In genomic region chr19:32809754-32810153, GRCh38 we compare ENCODE assay signal across 18 cellular contexts. TPM values are rescaled to one million over a fixed set of nuclear protein-coding genes. Genes with fewer than 3 reads are reported as not detected.
"Had no signal": no experiment of that assay in that cellular context is flagged by ENCODE, and none has a peak within 500 bp of the region (broad histone marks: within the 10 kb centered on the region; RNA-seq: fewer than 3 reads in every experiment).

No MANE protein-coding gene starts in this region.

- H3K27ac Mint-ChIP-seq: activated CD8-positive, alpha-beta T cell treated with anti-CD3 and anti-CD28 coated beads for 36 hours; activated naive CD8-positive, alpha-beta T cell treated with anti-CD3 and anti-CD28 coated beads for 36 hours; immature natural killer cell; mesothelial cell of epicardium had no signal

- H3K36me3 Mint-ChIP-seq: activated naive CD8-positive, alpha-beta T cell treated with anti-CD3 and anti-CD28 coated beads for 36 hours; brain; immature natural killer cell; mesothelial cell of epicardium; type B pancreatic cell had no signal

- H3K36me3 ChIP-seq: gastrocnemius medialis, heart left ventricle, lower lobe of right lung, right lobe of liver had no signal

- H3K4me1 ChIP-seq: gastrocnemius medialis, heart left ventricle, lower lobe of right lung, right lobe of liver had no signal

- H3K4me3 ChIP-seq: gastrocnemius medialis, heart left ventricle, lower lobe of right lung, right lobe of liver had no signal

- H3K4me3 Mint-ChIP-seq: activated CD8-positive, alpha-beta T cell treated with anti-CD3 and anti-CD28 coated beads for 36 hours; activated naive CD8-positive, alpha-beta T cell treated with anti-CD3 and anti-CD28 coated beads for 36 hours; brain; immature natural killer cell; mesothelial cell of epicardium; neural crest cell; type B pancreatic cell had no signal

- H3K9me3 ChIP-seq: gastrocnemius medialis, heart left ventricle, lower lobe of right lung, right lobe of liver had no signal

- DNase-seq: activated CD4-positive, alpha-beta T cell treated with anti-CD3 and anti-CD28 coated beads for 1 hour; activated CD8-positive, alpha-beta T cell treated with anti-CD3 and anti-CD28 coated beads for 36 hours; activated gamma-delta T cell; activated naive CD8-positive, alpha-beta T cell treated with anti-CD3 and anti-CD28 coated beads for 36 hours; activated T-cell treated with anti-CD3 and anti-CD28 coated beads, Interleukin-2, amount 50 U/mL, for 4 hours; effector CD8-positive, alpha-beta T cell; gastrocnemius medialis; immature natural killer cell; left colon; lower lobe of right lung; right lobe of liver; stimulated activated naive CD8-positive, alpha-beta T cell treated with anti-CD3 and anti-CD28 coated beads, Interleukin-15, amount 100 ng/mL, for 72 hours had no signal

- H3K4me1 Mint-ChIP-seq: immature natural killer cell had no signal

- H3K27me3 Mint-ChIP-seq: activated CD8-positive, alpha-beta T cell treated with anti-CD3 and anti-CD28 coated beads for 36 hours; activated naive CD8-positive, alpha-beta T cell treated with anti-CD3 and anti-CD28 coated beads for 36 hours; type B pancreatic cell had no signal

- H3K27me3 ChIP-seq: right lobe of liver had no signal

- H3K27ac ChIP-seq: gastrocnemius medialis, heart left ventricle, lower lobe of right lung, right lobe of liver had no signal

- ATAC-seq: gastrocnemius medialis had no signal

- H3K9me3 Mint-ChIP-seq: activated CD8-positive, alpha-beta T cell treated with anti-CD3 and anti-CD28 coated beads for 36 hours; activated naive CD8-positive, alpha-beta T cell treated with anti-CD3 and anti-CD28 coated beads for 36 hours; activated T-cell treated with anti-CD3 and anti-CD28 coated beads, Interleukin-2, amount 50 U/mL, for 4 hours; brain; immature natural killer cell; mesothelial cell of epicardium; neural crest cell; stimulated activated naive CD8-positive, alpha-beta T cell treated with anti-CD3 and anti-CD28 coated beads, Interleukin-15, amount 100 ng/mL, for 72 hours; type B pancreatic cell had no signal

RNA-seq across cellular contexts. Expression of gene SLC7A9, which starts 59.8 kb away (rescaled TPM):
- total RNA-seq: activated CD8-positive, alpha-beta T cell treated with anti-CD3 and anti-CD28 coated beads for 36 hours; activated naive CD8-positive, alpha-beta T cell treated with anti-CD3 and anti-CD28 coated beads for 36 hours; activated T-cell treated with anti-CD3 and anti-CD28 coated beads, Interleukin-2, amount 50 U/mL, for 4 hours; heart left ventricle; pulmonary artery endothelial cell had no signal
- polyA plus RNA-seq: immature natural killer cell had no signal
